1 cellular context compared by ENCODE assay signal in genomic region chr4:87974856-87975462, GRCh38.
TF ChIP-seq lines count a peak whose summit lies in the region.

No MANE protein-coding gene starts in this region.

TF ChIP-seq in H1, 55 proteins besides CTCF, POLR2A, EP300 and RAD21:
- TF ChIP-seq JUND (IDR thresholded peaks at IDR 0.05; ENCODE audit: low read length) = no peak
- peak; percentile 87 for TF ChIP-seq BACH1 (IDR thresholded peaks at IDR 0.05; ENCODE audit: low read length)
- no peak for TF ChIP-seq ZNF274 (IDR thresholded peaks at IDR 0.05; ENCODE audit: borderline replicate concordance, extremely low read depth, low read length)
- TF ChIP-seq CBX5 (IDR thresholded peaks at IDR 0.05; ENCODE audit: low read depth, low read length) = no peak
- no peak for TF ChIP-seq TCF12 (IDR thresholded peaks at IDR 0.05; ENCODE audit: low read depth, low read length)
- TF ChIP-seq CBX8 (IDR thresholded peaks at IDR 0.05; ENCODE audit: borderline replicate concordance, low read depth, low read length) = no peak
- no peak for TF ChIP-seq E2F6 (IDR thresholded peaks at IDR 0.05)
- TF ChIP-seq KDM5A (IDR thresholded peaks at IDR 0.05; ENCODE audit: low read length) = no peak
- no peak for TF ChIP-seq CHD7 (IDR thresholded peaks at IDR 0.05; ENCODE audit: insufficient replicate concordance, low read length)
- no peak for TF ChIP-seq SUZ12 (IDR thresholded peaks at IDR 0.05; ENCODE audit: low read length)
- no peak for TF ChIP-seq HDAC6 (IDR thresholded peaks at IDR 0.05; ENCODE audit: low read depth, low read length)
- no peak for TF ChIP-seq TEAD4 (IDR thresholded peaks at IDR 0.05; ENCODE audit: low read depth, low read length)
- no peak for TF ChIP-seq HDAC2 (IDR thresholded peaks at IDR 0.05; ENCODE audit: borderline replicate concordance in 1 of 2, low read depth in 2 of 2, low read length in 2 of 2)
- TF ChIP-seq MAFK (IDR thresholded peaks at IDR 0.05; ENCODE audit: low read depth, low read length) = peak; percentile 63; the same call in 1 of the 2 replicates
- TF ChIP-seq ATF2 (IDR thresholded peaks at IDR 0.05; ENCODE audit: low read length) = no peak
- no peak for TF ChIP-seq SAP30 (IDR thresholded peaks at IDR 0.05; ENCODE audit: insufficient read depth, insufficient replicate concordance, low read length)
TF ChIP-seq in H1: peak in this region for 2.
